In the genomic region with DNA sequence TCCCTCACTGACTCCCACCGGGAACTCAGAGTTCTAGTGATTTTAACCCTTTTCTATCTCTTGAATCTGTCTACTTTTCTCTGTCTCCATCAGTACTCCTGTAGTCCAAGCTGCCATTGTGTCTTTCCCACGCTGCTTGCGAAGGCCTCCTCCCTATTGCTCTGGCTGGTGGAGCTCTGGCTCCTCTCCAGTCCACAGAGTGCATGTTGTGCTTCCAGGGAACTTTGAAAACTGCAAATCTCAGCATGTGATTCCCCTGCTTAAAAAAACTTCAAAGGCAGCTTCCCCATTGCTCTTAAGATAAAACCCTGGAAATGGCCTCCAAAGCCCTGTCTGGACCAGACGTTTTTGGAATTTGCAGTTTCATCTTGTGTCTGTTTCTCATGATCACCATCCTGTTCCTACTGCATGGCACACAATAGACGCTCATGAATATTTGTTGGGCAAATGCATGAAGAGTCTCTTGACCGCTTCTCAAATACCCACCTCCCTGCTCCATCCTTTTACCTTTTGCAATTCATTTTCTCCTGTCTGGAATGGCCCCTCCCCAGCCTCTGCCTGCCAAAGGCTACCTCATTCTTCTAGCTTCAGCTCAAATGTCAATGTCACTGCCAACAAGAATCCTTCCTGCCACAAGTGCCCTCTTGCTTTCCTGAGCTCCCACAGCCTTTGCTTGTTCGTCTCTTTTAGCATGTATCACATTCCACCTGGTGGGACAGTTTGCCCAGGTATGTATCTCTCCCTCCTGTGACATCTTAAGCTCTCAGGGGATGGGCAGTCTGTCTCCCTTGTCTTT, we compare ENCODE assay signal across 11 cellular contexts.
DNase-seq lines count a peak whose midpoint lies in the region; ATAC-seq and TF ChIP-seq lines count a peak whose summit lies in the region.
"Had no signal": no experiment of that assay in that cellular context is flagged by ENCODE, and none has a peak within 500 bp of the region (broad histone marks: within the 10 kb centered on the region; RNA-seq: fewer than 3 reads in every experiment).

No MANE protein-coding gene starts in this region.

- no peak overlapping the region for H3K4me3 Mint-ChIP-seq in nephron progenitor cell
- no peak overlapping the region for H3K4me3 Mint-ChIP-seq in activated naive CD4-positive, alpha-beta T cell treated with anti-CD3 and anti-CD28 coated beads for 36 hours

- CTCF ChIA-PET in activated naive CD4-positive, alpha-beta T cell treated with anti-CD3 and anti-CD28 coated beads for 36 hours (lab: Charles Lee): interaction anchor here (0.8 to 1.1 kb wide), 2 partner anchors 22 to 119 kb away, joined by 3 read pairs; no protein-coding TSS in a partner anchor

- H3K36me3 Mint-ChIP-seq in nephron progenitor cell (ENCODE audit: low read depth): no peaks in the 10 kb centered on the region
- H3K36me3 Mint-ChIP-seq in activated naive CD4-positive, alpha-beta T cell treated with anti-CD3 and anti-CD28 coated beads for 36 hours (ENCODE audit: low read depth): peaks cover 33% of the 10 kb centered on the region

- H3K4me3 ChIP-seq in fibroblast of pulmonary artery (replicated peaks; ENCODE audit: low read depth, low read length) (no peak overlapping the region), upper lobe of right lung (no peak overlapping the region)

- peaks cover 2% of the 10 kb centered on the region for H3K36me3 ChIP-seq in upper lobe of right lung

- intact Hi-C loops in upper lobe of right lung (cut with DNase I): no loop called here
- intact Hi-C loops in activated naive CD4-positive, alpha-beta T cell treated with anti-CD3 and anti-CD28 coated beads for 36 hours (cut with micrococcal nuclease): no loop called here

- DNase-seq in NCI-H510A treated with DMSO at 0.1 percent for 48 hours (lab: John Stamatoyannopoulos, UW): peak; percentile 45
- no peak for DNase-seq in NCI-H510A (lab: John Stamatoyannopoulos, UW)
- peak; percentile 71 for DNase-seq in fibroblast of pulmonary artery (ENCODE audit: low read depth)
- DNase-seq in nephron progenitor cell: no peak
- no peak for DNase-seq in upper lobe of right lung
- no peak for DNase-seq in SK-N-DZ (ENCODE audit: low spot score)
- DNase-seq in kidney tubule cell (ENCODE audit: low spot score): no peak
- DNase-seq in activated naive CD4-positive, alpha-beta T cell treated with anti-CD3 and anti-CD28 coated beads for 36 hours: no peak
- DNase-seq: activated naive CD4-positive, alpha-beta T cell treated with anti-CD3 and anti-CD28 coated beads, Interleukin-2, amount 50 U/mL, for 16 hours; NCI-H526; stimulated activated naive CD8-positive, alpha-beta T cell treated with anti-CD3 and anti-CD28 coated beads, Interleukin-15, Interleukin-2, amounts not matched to agents 100 U/mL and 50 U/mL, for 24 hours had no signal

- H3K9me3 Mint-ChIP-seq in nephron progenitor cell: no peaks in the 10 kb centered on the region
- H3K9me3 Mint-ChIP-seq in activated naive CD4-positive, alpha-beta T cell treated with anti-CD3 and anti-CD28 coated beads for 36 hours: no peaks in the 10 kb centered on the region

- peak; percentile 30 for ATAC-seq in upper lobe of right lung
- ATAC-seq: stimulated activated naive CD8-positive, alpha-beta T cell treated with anti-CD3 and anti-CD28 coated beads, Interleukin-15, Interleukin-2, amounts not matched to agents 100 U/mL and 50 U/mL, for 24 hours had no signal

- no peaks in the 10 kb centered on the region for H3K9me3 ChIP-seq in upper lobe of right lung

- no peaks in the 10 kb centered on the region for H3K27me3 ChIP-seq in upper lobe of right lung

- H3K27me3 Mint-ChIP-seq in nephron progenitor cell (ENCODE audit: low read depth, poor library complexity): no peaks in the 10 kb centered on the region
- H3K27me3 Mint-ChIP-seq in activated naive CD4-positive, alpha-beta T cell treated with anti-CD3 and anti-CD28 coated beads for 36 hours (ENCODE audit: low read depth): no peaks in the 10 kb centered on the region

- peak overlapping the region; percentile 33 for H3K27ac ChIP-seq in upper lobe of right lung

- H3K27ac Mint-ChIP-seq in nephron progenitor cell: peak overlapping the region; percentile 66
- no peak overlapping the region for H3K27ac Mint-ChIP-seq in activated naive CD4-positive, alpha-beta T cell treated with anti-CD3 and anti-CD28 coated beads for 36 hours

- H3K4me1 ChIP-seq in upper lobe of right lung: peaks cover 67% of the 10 kb centered on the region

- TF ChIP-seq CTCF in fibroblast of pulmonary artery (IDR thresholded peaks at IDR 0.05; ENCODE audit: low read length, missing control alignments) (no peak), nephron progenitor cell (IDR thresholded peaks at IDR 0.05) (no peak), upper lobe of right lung (IDR thresholded peaks at IDR 0.05) (no peak)

- H3K4me1 Mint-ChIP-seq in nephron progenitor cell: peaks cover 89% of the 10 kb centered on the region
- peaks cover 34% of the 10 kb centered on the region for H3K4me1 Mint-ChIP-seq in activated naive CD4-positive, alpha-beta T cell treated with anti-CD3 and anti-CD28 coated beads for 36 hours (ENCODE audit: low read depth)

Comparison
In these comparisons a context has a peak if more than half of its experiments do, and no peak if none do; other contexts are left out.
1. DNase-seq: peak in NCI-H510A treated with DMSO at 0.1 percent for 48 hours (single experiment) and fibroblast of pulmonary artery (single experiment); none in NCI-H510A (single experiment), nephron progenitor cell (single experiment), upper lobe of right lung (single experiment), SK-N-DZ (single experiment), kidney tubule cell (single experiment) and activated naive CD4-positive, alpha-beta T cell treated with anti-CD3 and anti-CD28 coated beads for 36 hours (single experiment).